ENCODE assay signal across 29 cellular contexts in genomic region chr17:79738643-79739042, GRCh38. TPM values are rescaled to one million over a fixed set of nuclear protein-coding genes. Genes with fewer than 3 reads are reported as not detected.
"Had no signal": no experiment of that assay in that cellular context is flagged by ENCODE, and none has a peak within 500 bp of the region (broad histone marks: within the 10 kb centered on the region; RNA-seq: fewer than 3 reads in every experiment).

No MANE protein-coding gene starts in this region.

- H3K4me2 ChIP-seq: KMS-11 had no signal

- H3K9me3 Mint-ChIP-seq: activated B cell treated with CpG ODN at 0.5 μM for 24 hours; activated CD4-positive, alpha-beta T cell treated with anti-CD3 and anti-CD28 coated beads, Interleukin-2, amount 10 ng/mL, durations not matched to agents 24 days and 14 days; activated naive CD4-positive, alpha-beta T cell treated with anti-CD3 and anti-CD28 coated beads, Interleukin-2, amount 50 U/mL, for 72 hours; activated naive CD8-positive, alpha-beta T cell treated with anti-CD3 and anti-CD28 coated beads, Interleukin-2, amount 50 U/mL, for 24 hours; activated T-cell treated with anti-CD3 and anti-CD28 coated beads, Interleukin-2, amount 50 U/mL, for 4 hours had no signal

- DNase-seq: activated B cell treated with CpG ODN at 0.5 μM for 24 hours; activated CD4-positive, alpha-beta T cell treated with anti-CD3 and anti-CD28 coated beads for 1 hour; activated CD4-positive, alpha-beta T cell treated with anti-CD3 and anti-CD28 coated beads, Interleukin-2, amount 10 ng/mL, durations not matched to agents 24 days and 14 days; activated CD4-positive, alpha-beta T cell treated with anti-CD3 and anti-CD28 coated beads, Interleukin-2, amount 50 U/mL, for 48 hours; activated CD8-positive, alpha-beta memory T cell treated with anti-CD3 and anti-CD28 coated beads, Interleukin-2, amount 10 ng/mL, durations not matched to agents 7 days and 5 days; activated effector memory CD4-positive, alpha-beta T cell treated with anti-CD3 and anti-CD28 coated beads, Interleukin-2, amount 50 U/mL, for 16 hours; activated naive CD4-positive, alpha-beta T cell treated with Interleukin-2 at 50 U/mL for 16 hours; activated naive CD8-positive, alpha-beta T cell treated with anti-CD3 and anti-CD28 coated beads, Interleukin-2, amount 50 U/mL, for 24 hours; activated T-cell treated with anti-CD3 and anti-CD28 coated beads, Interleukin-2, amount 50 U/mL, for 4 hours; amniotic stem cell; brain microvascular endothelial cell; MG63; MV-4-11; NCI-H1092 treated with DMSO at 0.1 percent for 48 hours; NCI-H1417 treated with DMSO at 0.1 percent for 48 hours; NCI-H1694; NCI-H2029 treated with DMSO at 0.1 percent for 48 hours; NCI-H510A treated with DMSO at 0.1 percent for 48 hours; NCI-H69; NK-92 treated with Interleukin-12 subunit alpha and Interleukin-12 subunit beta, amount 100 ng/mL, for 24 hours; OCI-M1; SHP77; T-helper 17 cell; T-helper 9 cell had no signal

- H3K9me3 ChIP-seq: ascending aorta, MG63, SJSA1 had no signal

- H3K27ac ChIP-seq: ascending aorta, brain microvascular endothelial cell, KMS-11, SJSA1 had no signal

- H3K36me3 ChIP-seq: ascending aorta, brain microvascular endothelial cell, MG63, SJSA1 had no signal

- H3K4me1 Mint-ChIP-seq: activated CD4-positive, alpha-beta T cell treated with anti-CD3 and anti-CD28 coated beads, Interleukin-2, amount 10 ng/mL, durations not matched to agents 24 days and 14 days; activated naive CD8-positive, alpha-beta T cell treated with anti-CD3 and anti-CD28 coated beads, Interleukin-2, amount 50 U/mL, for 24 hours; T-helper 17 cell had no signal

- ATAC-seq: activated CD8-positive, alpha-beta memory T cell treated with anti-CD3 and anti-CD28 coated beads, Interleukin-2, amount 10 ng/mL, durations not matched to agents 7 days and 5 days; activated naive CD4-positive, alpha-beta T cell treated with anti-CD3 and anti-CD28 coated beads, Interleukin-2, amount 50 U/mL, for 72 hours; activated naive CD8-positive, alpha-beta T cell treated with anti-CD3 and anti-CD28 coated beads, Interleukin-2, amount 50 U/mL, for 24 hours; activated T-cell treated with anti-CD3 and anti-CD28 coated beads, Interleukin-2, amount 50 U/mL, for 4 hours; T-helper 17 cell had no signal

- H3K36me3 Mint-ChIP-seq: activated CD8-positive, alpha-beta memory T cell treated with anti-CD3 and anti-CD28 coated beads, Interleukin-2, amount 10 ng/mL, durations not matched to agents 7 days and 5 days; activated naive CD4-positive, alpha-beta T cell treated with anti-CD3 and anti-CD28 coated beads, Interleukin-2, amount 50 U/mL, for 72 hours had no signal

- H3K27ac Mint-ChIP-seq: activated B cell treated with CpG ODN at 0.5 μM for 24 hours; activated CD4-positive, alpha-beta T cell treated with anti-CD3 and anti-CD28 coated beads, Interleukin-2, amount 10 ng/mL, durations not matched to agents 24 days and 14 days; activated CD8-positive, alpha-beta memory T cell treated with anti-CD3 and anti-CD28 coated beads, Interleukin-2, amount 10 ng/mL, durations not matched to agents 7 days and 5 days; activated naive CD4-positive, alpha-beta T cell treated with anti-CD3 and anti-CD28 coated beads, Interleukin-2, amount 50 U/mL, for 72 hours; activated naive CD8-positive, alpha-beta T cell treated with anti-CD3 and anti-CD28 coated beads, Interleukin-2, amount 50 U/mL, for 24 hours; T-helper 17 cell had no signal

- H3K4me3 Mint-ChIP-seq: activated B cell treated with CpG ODN at 0.5 μM for 24 hours; activated CD4-positive, alpha-beta T cell treated with anti-CD3 and anti-CD28 coated beads, Interleukin-2, amount 10 ng/mL, durations not matched to agents 24 days and 14 days; activated CD8-positive, alpha-beta memory T cell treated with anti-CD3 and anti-CD28 coated beads, Interleukin-2, amount 10 ng/mL, durations not matched to agents 7 days and 5 days; activated naive CD8-positive, alpha-beta T cell treated with anti-CD3 and anti-CD28 coated beads, Interleukin-2, amount 50 U/mL, for 24 hours; activated T-cell treated with anti-CD3 and anti-CD28 coated beads, Interleukin-2, amount 50 U/mL, for 4 hours; T-helper 17 cell had no signal

- H3K4me3 ChIP-seq: ascending aorta, MG63, SJSA1 had no signal

RNA-seq across cellular contexts. Expression of gene ENPP7, which starts 7.9 kb away (rescaled TPM):
- total RNA-seq: activated CD4-positive, alpha-beta T cell treated with anti-CD3 and anti-CD28 coated beads, Interleukin-2, amount 10 ng/mL, durations not matched to agents 24 days and 14 days; activated T-cell treated with anti-CD3 and anti-CD28 coated beads, Interleukin-2, amount 50 U/mL, for 4 hours; cardiac septum; SJSA1; T-helper 17 cell had no signal
